Comparison of ENCODE assay signal across 1 cellular context in the genomic region with DNA sequence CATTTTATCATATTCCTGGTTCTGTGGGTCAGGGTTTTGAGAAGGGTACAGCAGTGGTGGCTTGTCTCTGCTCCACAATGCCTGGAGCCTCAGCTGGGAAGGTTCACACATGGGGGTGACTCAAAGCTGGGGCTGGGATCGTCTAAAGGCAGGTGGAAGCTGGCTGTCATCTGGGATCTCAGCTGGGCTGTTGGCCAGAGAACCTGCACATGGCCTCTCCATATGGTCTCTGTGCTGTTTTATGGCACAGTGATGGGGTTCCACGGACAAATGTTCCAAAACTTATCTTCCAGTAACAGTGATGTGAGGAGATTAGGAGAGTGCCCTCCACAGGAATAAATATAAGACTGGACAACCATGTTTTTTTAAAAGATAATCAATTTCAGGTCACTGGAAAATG.
TF ChIP-seq lines count a peak whose summit lies in the region.

No MANE protein-coding gene starts in this region.

TF ChIP-seq in SK-N-SH, 30 proteins besides CTCF, POLR2A, EP300 and RAD21 (continued from another document):
- TF ChIP-seq REST (IDR thresholded peaks at IDR 0.05; ENCODE audit: low read depth, low read length) (no peak), NRF1 (IDR thresholded peaks at IDR 0.05; ENCODE audit: low read depth, low read length) (no peak), GATA2 (CRISPR knock-in tag; IDR thresholded peaks at IDR 0.05) (peak; percentile 55; the same call in 1 of the 2 replicates), RFX5 (IDR thresholded peaks at IDR 0.05; ENCODE audit: low read length) (no peak)
